Comparison of ENCODE assay signal across 21 cellular contexts in genomic region chr15:40259021-40259420, GRCh38. TPM values are rescaled to one million over a fixed set of nuclear protein-coding genes. Genes with fewer than 3 reads are reported as not detected.
DNase-seq lines count a peak whose midpoint lies in the region; ATAC-seq and TF ChIP-seq lines count a peak whose summit lies in the region.
"Had no signal": no experiment of that assay in that cellular context is flagged by ENCODE, and none has a peak within 500 bp of the region (broad histone marks: within the 10 kb centered on the region; RNA-seq: fewer than 3 reads in every experiment).

No MANE protein-coding gene starts in this region.

- no peaks in the 10 kb centered on the region for H3K36me3 Mint-ChIP-seq in WTC11

- H3K27ac ChIP-seq in neuronal stem cell (replicated peaks; ENCODE audit: low read length) (no peak overlapping the region), sigmoid colon (no peak overlapping the region)
- H3K27ac ChIP-seq: 22Rv1 had no signal

- H2BK12ac ChIP-seq in neuronal stem cell (ENCODE audit: low read length): no peak overlapping the region

- peak overlapping the region; percentile 87 for H2AFZ ChIP-seq in neuronal stem cell (ENCODE audit: low read length)

- H3K4ac ChIP-seq in neuronal stem cell (ENCODE audit: low read length): no peak overlapping the region

- H3K4me1 ChIP-seq in neuronal stem cell (ENCODE audit: control insufficient read depth in 2 of 2, insufficient read depth in 1 of 2, low read depth in 1 of 2, low read length in 2 of 2) (peaks cover 0 to 15% of the 10 kb centered on the region in 2 donors), sigmoid colon (peaks cover 0 to 15% (median 0%) of the 10 kb centered on the region in 4 donors)

- no peak for TF ChIP-seq POLR2A in sigmoid colon (IDR thresholded peaks at IDR 0.05)

- no peak overlapping the region for H3K4me2 ChIP-seq in neuronal stem cell (ENCODE audit: insufficient read depth, low read length, poor library complexity, severe bottlenecking)

- no peaks in the 10 kb centered on the region for H3K79me1 ChIP-seq in neuronal stem cell (ENCODE audit: low read depth, low read length)

- no peak overlapping the region for H2AK5ac ChIP-seq in neuronal stem cell (ENCODE audit: low read depth, low read length)

- no peak overlapping the region for H2BK5ac ChIP-seq in neuronal stem cell (ENCODE audit: low read length)

- H2BK15ac ChIP-seq in neuronal stem cell (ENCODE audit: low read length): no peak overlapping the region

- no peak overlapping the region for H2BK120ac ChIP-seq in neuronal stem cell (ENCODE audit: low read depth, low read length)

- 0 out of 2 replicates have a peak, but pooled peaks have one; percentile 5 for ATAC-seq in WTC11
- no peak for ATAC-seq in GM21825 (IDR thresholded peaks at IDR 0.05; ENCODE audit: unreplicated experiment)
- ATAC-seq in GM21360 (IDR thresholded peaks at IDR 0.05; ENCODE audit: unreplicated experiment): no peak
- ATAC-seq: T-helper 17 cell had no signal

- TF ChIP-seq EP300 in sigmoid colon (IDR thresholded peaks at IDR 0.05): no peak

- intact Hi-C loops in sigmoid colon (cut with DNase I): no loop called here

- TF ChIP-seq CTCF in WTC11 (IDR thresholded peaks at IDR 0.05): no peak
- TF ChIP-seq CTCF in sigmoid colon (IDR thresholded peaks at IDR 0.05): no peak

- H3K27me3 ChIP-seq in neuronal stem cell (ENCODE audit: control insufficient read depth in 3 of 3, insufficient read depth in 3 of 3, low read depth in 1 of 3, low read length in 3 of 3): peaks cover 0 to 5% (median 5%) of the 10 kb centered on the region in 3 experiments
- peaks cover 0 to 17% (median 0%) of the 10 kb centered on the region in 3 donors for H3K27me3 ChIP-seq in sigmoid colon

- no peaks in the 10 kb centered on the region for H3K9me3 Mint-ChIP-seq in WTC11

- WGBS in neuronal stem cell (ENCODE audit: extremely low coverage in 2 of 2, insufficient read length in 2 of 2, insufficient replicate concordance in 1 of 2), 2 donors: no CpG with 5 or more reads among the region's 7 CpGs
- 68 to 87% methylated on average over 7 of the region's 7 CpGs for WGBS in sigmoid colon, 2 donors

- H3K36me3 ChIP-seq in neuronal stem cell (replicated peaks in 1 of 2; ENCODE audit: control insufficient read depth in 2 of 2, insufficient read depth in 2 of 2, low read length in 2 of 2) (no peaks in the 10 kb centered on the region), sigmoid colon (no peaks in the 10 kb centered on the region)

- H3K23ac ChIP-seq in neuronal stem cell (ENCODE audit: low read depth, low read length, poor library complexity): no peak overlapping the region

- H3K9ac ChIP-seq in neuronal stem cell (ENCODE audit: low read depth, low read length, poor library complexity): no peak overlapping the region

- POLR2A ChIA-PET in WTC11 (lab: Charles Lee): interaction anchor here (0.7 to 1.6 kb wide), 3 partner anchors 15 to 211 kb away, joined by 4 to 9 read pairs (median 4); partner anchors contain the start of gene PAK6

- H3K4me3 Mint-ChIP-seq in WTC11: no peak overlapping the region
- H3K4me3 Mint-ChIP-seq: T-helper 17 cell had no signal

- no peak overlapping the region for H4K91ac ChIP-seq in neuronal stem cell (ENCODE audit: low read depth, low read length, poor library complexity)

- H3K18ac ChIP-seq in neuronal stem cell (ENCODE audit: low read length): peak overlapping the region; percentile 30

- peaks cover 17% of the 10 kb centered on the region for H3K4me1 Mint-ChIP-seq in WTC11

- DNase-seq in NCI-H2171 treated with DMSO at 0.1 percent for 48 hours (lab: John Stamatoyannopoulos, UW) (peak; percentile 55), NCI-H2171 (lab: John Stamatoyannopoulos, UW) (no peak), NCI-H524 (lab: John Stamatoyannopoulos, UW) (peak; percentile 68 to 86), WTC11 (ENCODE audit: low spot score) (no peak), neuronal stem cell (ENCODE audit: low spot score) (no peak), sigmoid colon (no peak)
- DNase-seq: AML-193, DMS79 treated with DMSO at 0.1 percent for 48 hours, GOT3, Kasumi-1, MM.1S, NCI-H1105 treated with DMSO at 0.1 percent for 48 hours, NCI-H1694 treated with DMSO at 0.1 percent for 48 hours, NCI-H2107, NCI-H345, NCI-H526 treated with DMSO at 0.1 percent for 48 hours, SIG-M5, T-helper 17 cell had no signal

- H3K27ac Mint-ChIP-seq in WTC11: peak overlapping the region; percentile 63; the same call in 1 of the 2 replicates
- H3K27ac Mint-ChIP-seq: T-helper 17 cell had no signal

- H3K9me3 ChIP-seq in neuronal stem cell (replicated peaks in 1 of 2; ENCODE audit: control insufficient read depth in 2 of 2, insufficient read depth in 1 of 2, low read depth in 1 of 2, low read length in 2 of 2) (no peaks in the 10 kb centered on the region), sigmoid colon (no peaks in the 10 kb centered on the region)

- H3K14ac ChIP-seq in neuronal stem cell (ENCODE audit: low read length): no peak overlapping the region

- H3K4me3 ChIP-seq in neuronal stem cell (ENCODE audit: low read length in 2 of 2) (no peak overlapping the region), sigmoid colon (no peak overlapping the region)

- peaks cover 3% of the 10 kb centered on the region for H3K27me3 Mint-ChIP-seq in WTC11 (ENCODE audit: low read depth)

- no peak overlapping the region for H4K8ac ChIP-seq in neuronal stem cell (ENCODE audit: low read depth, low read length)

- CTCF ChIA-PET in WTC11 (lab: Charles Lee): interaction anchor here (0.6 to 15.1 kb wide), 20 partner anchors 11 to 229 kb away, joined by 3 to 224 read pairs (median 6); partner anchors contain the start of genes INAFM2 and PAK6

TF ChIP-seq in WTC11, 78 proteins besides CTCF, POLR2A, EP300 and RAD21:
- TF ChIP-seq ZNF232 (CRISPR knock-in tag; IDR thresholded peaks at IDR 0.05) (no peak), CREB1 (CRISPR knock-in tag; IDR thresholded peaks at IDR 0.05) (no peak), OVOL2 (CRISPR knock-in tag; IDR thresholded peaks at IDR 0.05; ENCODE audit: borderline replicate concordance) (no peak), SMAD4 (CRISPR knock-in tag; IDR thresholded peaks at IDR 0.05) (no peak), NR3C1 (CRISPR knock-in tag; conservative IDR thresholded peaks at IDR 0.05; ENCODE audit: low read depth) (no peak), JAZF1 (CRISPR knock-in tag; IDR thresholded peaks at IDR 0.05) (no peak)
- TF ChIP-seq, protein P1, sequence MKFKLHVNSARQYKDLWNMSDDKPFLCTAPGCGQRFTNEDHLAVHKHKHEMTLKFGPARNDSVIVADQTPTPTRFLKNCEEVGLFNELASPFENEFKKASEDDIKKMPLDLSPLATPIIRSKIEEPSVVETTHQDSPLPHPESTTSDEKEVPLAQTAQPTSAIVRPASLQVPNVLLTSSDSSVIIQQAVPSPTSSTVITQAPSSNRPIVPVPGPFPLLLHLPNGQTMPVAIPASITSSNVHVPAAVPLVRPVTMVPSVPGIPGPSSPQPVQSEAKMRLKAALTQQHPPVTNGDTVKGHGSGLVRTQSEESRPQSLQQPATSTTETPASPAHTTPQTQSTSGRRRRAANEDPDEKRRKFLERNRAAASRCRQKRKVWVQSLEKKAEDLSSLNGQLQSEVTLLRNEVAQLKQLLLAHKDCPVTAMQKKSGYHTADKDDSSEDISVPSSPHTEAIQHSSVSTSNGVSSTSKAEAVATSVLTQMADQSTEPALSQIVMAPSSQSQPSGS (CRISPR knock-in tag; IDR thresholded peaks at IDR 0.05; ENCODE audit: borderline replicate concordance, low read depth): no peak

RNA-seq across cellular contexts. Expression of gene PAK6, which starts 20.2 kb away (rescaled TPM):
- total RNA-seq in WTC11 (2021) (8.7 to 11.7 TPM (median 9.6 TPM) in 3 replicates), sigmoid colon (1 to 10 TPM in 3 of 4 donors, under 1 TPM in 1; 0.33 to 3.0 (median 1.2) TPM)
- 0.36 TPM for polyA plus RNA-seq in neuronal stem cell (2013, experiment 1 of 2)
- 0.37 TPM for polyA plus RNA-seq in neuronal stem cell (2013, experiment 2 of 2)
- 1 to 10 TPM; 1.2 to 2.8 (median 1.6) TPM for polyA plus RNA-seq in sigmoid colon
- total RNA-seq: T-helper 17 cell had no signal

RNA-seq across cellular contexts. Expression of gene ANKRD63, which starts 23.8 kb away (rescaled TPM):
- total RNA-seq in WTC11 (2021) (1.2 to 1.7 TPM (median 1.4 TPM) in 3 replicates), sigmoid colon (1 to 10 TPM in 1 of 4 donors, not detected in 3; 1.6 TPM)
- polyA plus RNA-seq in neuronal stem cell (2013, experiment 1 of 2): not detected
- not detected for polyA plus RNA-seq in neuronal stem cell (2013, experiment 2 of 2)
- not detected for polyA plus RNA-seq in sigmoid colon

RNA-seq across cellular contexts. Expression of gene PLCB2, which starts 48.7 kb away (rescaled TPM):
- total RNA-seq in WTC11 (2021) (14.2 to 18.5 TPM (median 15.2 TPM) in 3 replicates), sigmoid colon (10 to 100 TPM in 2 of 4 donors, 1 to 10 TPM in 2; 5.4 to 12.5 (median 9.4) TPM)
- polyA plus RNA-seq in neuronal stem cell (2013, experiment 1 of 2): 3.7 TPM
- 3.2 TPM for polyA plus RNA-seq in neuronal stem cell (2013, experiment 2 of 2)
- polyA plus RNA-seq in sigmoid colon: 10 to 100 TPM in 1 of 3 donors, 1 to 10 TPM in 2; 2.4 to 27.5 (median 2.8) TPM

Comparison
In these comparisons a context has a peak if more than half of its experiments do, and no peak if none do; other contexts are left out.
1. DNase-seq: peak in NCI-H2171 treated with DMSO at 0.1 percent for 48 hours (single experiment) and NCI-H524 (2 of 2); none in NCI-H2171 (single experiment), WTC11 (single experiment), neuronal stem cell (single experiment) and sigmoid colon (single experiment).